8 cellular contexts compared by ENCODE assay signal in the genomic region with DNA sequence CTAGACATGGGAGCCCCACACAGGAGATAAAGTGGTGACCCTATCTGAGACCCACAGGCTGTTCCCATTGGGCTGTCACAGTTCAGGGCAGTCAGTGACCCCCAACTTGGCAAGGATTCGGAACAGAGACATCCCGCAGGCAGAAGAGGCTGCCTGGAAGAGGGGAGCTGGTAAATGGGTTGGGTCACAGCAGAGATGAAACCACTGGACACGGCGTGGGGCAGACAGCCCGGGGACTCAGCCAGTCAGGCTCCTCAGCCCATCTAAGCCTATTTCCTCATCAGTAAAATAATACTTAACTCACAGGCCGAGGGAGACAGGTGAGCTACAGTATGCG. TPM values are rescaled to one million over a fixed set of nuclear protein-coding genes. Genes with fewer than 3 reads are reported as not detected.
DNase-seq lines count a peak whose midpoint lies in the region; ATAC-seq and TF ChIP-seq lines count a peak whose summit lies in the region.

No MANE protein-coding gene starts in this region.

- H3K36me3 ChIP-seq in MM.1S (replicated peaks; ENCODE audit: insufficient read depth, low read length) = no peaks in the 10 kb centered on the region; the same call in 1 of the 2 replicates
- H3K36me3 ChIP-seq in neural progenitor cell = no peaks in the 10 kb centered on the region

- no peak overlapping the region for H3K27ac Mint-ChIP-seq in dendritic cell treated with granulocyte-macrophage colony-stimulating factor and Interleukin-4, amounts not matched to agents 40 ng/mL and 50 ng/mL, for 4 days
- H3K27ac Mint-ChIP-seq in neural progenitor cell = no peak overlapping the region

- H3K79me2 ChIP-seq in MM.1S (ENCODE audit: low read length) = peaks cover 78% of the 10 kb centered on the region
- H3K79me2 ChIP-seq in neural progenitor cell (ENCODE audit: low read depth) = peaks cover 64% of the 10 kb centered on the region

- H3K27me3 ChIP-seq in MM.1S (replicated peaks; ENCODE audit: insufficient read depth, low read length) (no peaks in the 10 kb centered on the region), neural progenitor cell (no peaks in the 10 kb centered on the region)

- peaks cover 6% of the 10 kb centered on the region for H3K36me3 Mint-ChIP-seq in dendritic cell treated with granulocyte-macrophage colony-stimulating factor and Interleukin-4, amounts not matched to agents 40 ng/mL and 50 ng/mL, for 4 days (ENCODE audit: low read depth)
- peaks cover 12% of the 10 kb centered on the region for H3K36me3 Mint-ChIP-seq in neural progenitor cell

- no peaks in the 10 kb centered on the region for H3K9me3 ChIP-seq in MM.1S (replicated peaks; ENCODE audit: insufficient read depth, low read length)
- H3K9me3 ChIP-seq in neural progenitor cell (ENCODE audit: low read depth) = no peaks in the 10 kb centered on the region

- H2AFZ ChIP-seq in MM.1S (ENCODE audit: low read length) = no peak overlapping the region
- H2AFZ ChIP-seq in neural progenitor cell (replicated peaks) = no peak overlapping the region

- H3K4me1 Mint-ChIP-seq in dendritic cell treated with granulocyte-macrophage colony-stimulating factor and Interleukin-4, amounts not matched to agents 40 ng/mL and 50 ng/mL, for 4 days (ENCODE audit: low read depth) = peaks cover 69% of the 10 kb centered on the region
- peaks cover 55% of the 10 kb centered on the region for H3K4me1 Mint-ChIP-seq in neural progenitor cell

- TF ChIP-seq CTCF in MM.1S (IDR thresholded peaks at IDR 0.05; ENCODE audit: low read length) (no peak), neural progenitor cell (IDR thresholded peaks at IDR 0.05) (no peak)

- H3K9ac ChIP-seq in MM.1S (ENCODE audit: low read length) (peak overlapping the region; percentile 100), neural progenitor cell (no peak overlapping the region)

- H4K20me1 ChIP-seq in MM.1S (ENCODE audit: insufficient read depth, low read length) (no peaks in the 10 kb centered on the region), neural progenitor cell (ENCODE audit: low read depth) (peaks cover 23% of the 10 kb centered on the region)

- H3K9me3 Mint-ChIP-seq in dendritic cell treated with granulocyte-macrophage colony-stimulating factor and Interleukin-4, amounts not matched to agents 40 ng/mL and 50 ng/mL, for 4 days = no peaks in the 10 kb centered on the region
- peaks cover 6% of the 10 kb centered on the region for H3K9me3 Mint-ChIP-seq in neural progenitor cell

- no peaks in the 10 kb centered on the region for H3K9me2 ChIP-seq in MM.1S (replicated peaks; ENCODE audit: insufficient read depth, low read length)

- H3K27ac ChIP-seq in MM.1S (ENCODE audit: low read length) = peak overlapping the region; percentile 87; the same call in 1 of the 2 replicates
- no peak overlapping the region for H3K27ac ChIP-seq in neural progenitor cell

- peak; percentile 2 for DNase-seq in GM03348 (ENCODE audit: low spot score)
- peak; percentile 52 for DNase-seq in MM.1S
- DNase-seq in neural progenitor cell (ENCODE audit: low spot score) = no peak
- DNase-seq in central memory CD4-positive, alpha-beta T cell = no peak
- no peak for DNase-seq in SW 1271 (lab: John Stamatoyannopoulos, UW)

- H3K4me1 ChIP-seq in MM.1S (ENCODE audit: low read length) = peaks cover 39% of the 10 kb centered on the region
- H3K4me1 ChIP-seq in neural progenitor cell = peaks cover 30% of the 10 kb centered on the region

- peak overlapping the region; percentile 32 for H3K4me3 Mint-ChIP-seq in dendritic cell treated with granulocyte-macrophage colony-stimulating factor and Interleukin-4, amounts not matched to agents 40 ng/mL and 50 ng/mL, for 4 days
- H3K4me3 Mint-ChIP-seq in neural progenitor cell = peak overlapping the region; percentile 90

- H3K4me3 ChIP-seq in MM.1S (ENCODE audit: low read length) (peak overlapping the region; percentile 98), neural progenitor cell (peak overlapping the region; percentile 77)

- peaks cover 4% of the 10 kb centered on the region for H3K27me3 Mint-ChIP-seq in dendritic cell treated with granulocyte-macrophage colony-stimulating factor and Interleukin-4, amounts not matched to agents 40 ng/mL and 50 ng/mL, for 4 days
- peaks cover 12% of the 10 kb centered on the region for H3K27me3 Mint-ChIP-seq in neural progenitor cell (ENCODE audit: insufficient read depth, low read depth)

- ATAC-seq in GM18511 (IDR thresholded peaks at IDR 0.05; ENCODE audit: unreplicated experiment) (no peak), HG02884 (IDR thresholded peaks at IDR 0.05; ENCODE audit: unreplicated experiment) (no peak)

- intact Hi-C loops in dendritic cell treated with granulocyte-macrophage colony-stimulating factor and Interleukin-4, amounts not matched to agents 40 ng/mL and 50 ng/mL, for 4 days (cut with micrococcal nuclease) = no loop called here

- H3K4me2 ChIP-seq in MM.1S (ENCODE audit: low read depth, low read length) (peak overlapping the region; percentile 97), neural progenitor cell (peak overlapping the region; percentile 83)

- H3F3A ChIP-seq in MM.1S (ENCODE audit: insufficient read depth, low read length) (peaks cover 40% of the 10 kb centered on the region), neural progenitor cell (ENCODE audit: low read depth) (peaks cover 18% of the 10 kb centered on the region)

RNA-seq across cellular contexts. Expression of a gene that starts 1.8 kb away (rescaled TPM):
- total RNA-seq in neural progenitor cell (ENCODE audit: low replicate concordance) = 24.4 and 41.9 TPM in 2 replicates

RNA-seq across cellular contexts. Expression of a gene that starts 22.6 kb away (rescaled TPM):
- 9.0 and 22.7 TPM in 2 replicates for total RNA-seq in neural progenitor cell (ENCODE audit: low replicate concordance)

RNA-seq across cellular contexts. Expression of a gene that starts 49.8 kb away (rescaled TPM):
- total RNA-seq in neural progenitor cell (ENCODE audit: low replicate concordance) = 57.2 and 80.0 TPM in 2 replicates

Comparison
In these comparisons a context has a peak if more than half of its experiments do, and no peak if none do; other contexts are left out.
1. DNase-seq: peak in GM03348 (single experiment) and MM.1S (single experiment); none in neural progenitor cell (single experiment), central memory CD4-positive, alpha-beta T cell (single experiment) and SW 1271 (0 of 2).